16 cellular contexts compared by ENCODE assay signal in genomic region chr1:62685431-62685859, GRCh38. TPM values are rescaled to one million over a fixed set of nuclear protein-coding genes. Genes with fewer than 3 reads are reported as not detected.
DNase-seq lines count a peak whose midpoint lies in the region; ATAC-seq and TF ChIP-seq lines count a peak whose summit lies in the region.
"Had no signal": no experiment of that assay in that cellular context is flagged by ENCODE, and none has a peak within 500 bp of the region (broad histone marks: within the 10 kb centered on the region; RNA-seq: fewer than 3 reads in every experiment).

No MANE protein-coding gene starts in this region.

- CTCF ChIA-PET in Calu3 (lab: Charles Lee), result no interaction called here
- CTCF ChIA-PET in PC-3 (lab: Charles Lee), result no interaction called here
- CTCF ChIA-PET in GM10248 (lab: Yijun Ruan, JAX), result no interaction called here

- intact Hi-C loops in Calu3 (cut with micrococcal nuclease; ENCODE audit: unreplicated experiment) (no loop called here), PC-3 (cut with micrococcal nuclease) (loop anchor here (5.0 kb wide), 1 partner anchor 153 kb away; no protein-coding TSS in a partner anchor)

- H3K4me3 ChIP-seq in PC-3 (ENCODE audit: low read length), result no peak overlapping the region; the same call in 1 of the 2 replicates
- H3K4me3 ChIP-seq in fibroblast of lung (replicated peaks in 1 of 4; ENCODE audit: control extremely low read depth in 1 of 4, insufficient read depth in 1 of 4, low read depth in 3 of 4, low read length in 4 of 4), result peak overlapping the region in 1 of 4 experiments; percentile 18

- H3K4me3 Mint-ChIP-seq in Calu3 (ENCODE audit: low read depth, unreplicated experiment), result peak overlapping the region; percentile 22
- H3K4me3 Mint-ChIP-seq in osteocyte (ENCODE audit: unreplicated experiment), result peak overlapping the region; percentile 49
- H3K4me3 Mint-ChIP-seq: activated T-helper 17 cell treated with anti-CD3 and anti-CD28 coated beads, Interleukin-2, amount 50 U/mL, for 72 hours had no signal

- in situ Hi-C loops in KBM-7 (cut with MboI; ENCODE audit: low pct_unique_long_range_greater_than_20kb, low sequenced_read_pairs), result no loop called here

- H4K20me1 ChIP-seq in PC-3 (ENCODE audit: low read length) (peaks cover 8% of the 10 kb centered on the region; the same call in 1 of the 2 replicates), fibroblast of lung (ENCODE audit: control insufficient read depth, extremely low read depth, insufficient read depth, low read length) (no peaks in the 10 kb centered on the region)

- H3K9me3 Mint-ChIP-seq in Calu3 (ENCODE audit: low read depth, unreplicated experiment) (no peaks in the 10 kb centered on the region), osteocyte (ENCODE audit: unreplicated experiment) (no peaks in the 10 kb centered on the region)
- H3K9me3 Mint-ChIP-seq: activated T-helper 17 cell treated with anti-CD3 and anti-CD28 coated beads, Interleukin-2, amount 50 U/mL, for 72 hours had no signal

- H3K4me1 Mint-ChIP-seq in Calu3 (ENCODE audit: low read depth, unreplicated experiment), result peaks cover 22% of the 10 kb centered on the region
- H3K4me1 Mint-ChIP-seq in osteocyte (ENCODE audit: unreplicated experiment), result peaks cover 43% of the 10 kb centered on the region

- H3F3A ChIP-seq in PC-3 (ENCODE audit: low read length, unreplicated experiment), result peaks cover 4% of the 10 kb centered on the region

- DNase-seq in Calu3 (no peak), PC-3 (peak; percentile 12), fibroblast of lung (ENCODE audit: low read depth in 2 of 2) (peak in 1 of 2 donors; percentile 52), osteocyte (ENCODE audit: extremely low spot score, unreplicated experiment) (no peak), KBM-7 (no peak), GM10248 (ENCODE audit: extremely low spot score) (no peak)
- no peak for DNase-seq in stimulated activated CD4-positive, alpha-beta T cell treated with anti-CD3 and anti-CD28 coated beads, Interleukin-12 subunit alpha, Interleukin-12 subunit beta, amount 100 ng/mL, for 4 hours
- DNase-seq: effector CD8-positive, alpha-beta T cell; heart left ventricle; NCI-H1694 treated with DMSO at 0.1 percent for 48 hours; NCI-H748 treated with DMSO at 0.1 percent for 48 hours; small intestine had no signal

- H3K9me3 ChIP-seq in PC-3 (ENCODE audit: low read length), result no peaks in the 10 kb centered on the region
- no peaks in the 10 kb centered on the region for H3K9me3 ChIP-seq in fibroblast of lung (ENCODE audit: control insufficient read depth, insufficient read depth, low read depth, low read length)
- H3K9me3 ChIP-seq: heart left ventricle had no signal

- no peak for TF ChIP-seq CTCF in Calu3 (IDR thresholded peaks at IDR 0.05; ENCODE audit: unreplicated experiment)
- TF ChIP-seq CTCF in PC-3 (conservative IDR thresholded peaks at IDR 0.05; ENCODE audit: low read depth, low read length), result no peak
- TF ChIP-seq CTCF in fibroblast of lung (conservative IDR thresholded peaks at IDR 0.05 in 1 of 2, IDR thresholded peaks at IDR 0.05 in 1 of 2; ENCODE audit: low read depth in 1 of 2, low read length in 2 of 2), result no peak
- no peak for TF ChIP-seq CTCF in osteocyte (IDR thresholded peaks at IDR 0.05)
- no peak for TF ChIP-seq CTCF in GM10248 (IDR thresholded peaks at IDR 0.05; ENCODE audit: control extremely low read depth, extremely low read depth, low read depth, missing control alignments)

- H2AFZ ChIP-seq in PC-3 (ENCODE audit: low read length) (no peak overlapping the region), fibroblast of lung (ENCODE audit: low read length) (no peak overlapping the region)

- no peaks in the 10 kb centered on the region for H3K9me2 ChIP-seq in PC-3 (replicated peaks; ENCODE audit: low read length)

- POLR2A ChIA-PET in PC-3 (lab: Charles Lee; ENCODE audit: unreplicated experiment), result no interaction called here
- POLR2A ChIA-PET in GM10248 (lab: Yijun Ruan, JAX), result no interaction called here

- peaks cover 60% of the 10 kb centered on the region for H3K79me2 ChIP-seq in PC-3 (ENCODE audit: low read length)
- H3K79me2 ChIP-seq in fibroblast of lung (ENCODE audit: control insufficient read depth, insufficient read depth, low read length), result peaks cover 58% of the 10 kb centered on the region

- peaks cover 20% of the 10 kb centered on the region for H3K36me3 Mint-ChIP-seq in Calu3 (ENCODE audit: insufficient read depth, unreplicated experiment)
- H3K36me3 Mint-ChIP-seq in osteocyte (ENCODE audit: unreplicated experiment), result no peaks in the 10 kb centered on the region

- BruUV-seq in Calu3 (replicated peaks; lab: Mats Ljungman, UMichigan), result no TSS peak
- no TSS peak for BruUV-seq in PC-3 (replicated peaks; lab: Mats Ljungman, UMichigan)

- no peak for ATAC-seq in PC-3
- ATAC-seq in GM21390 (IDR thresholded peaks at IDR 0.05; ENCODE audit: unreplicated experiment), result no peak
- ATAC-seq: activated T-helper 17 cell treated with anti-CD3 and anti-CD28 coated beads, Interleukin-2, amount 50 U/mL, for 72 hours; heart left ventricle; left lobe of liver; Right ventricle myocardium inferior had no signal

- H3K27ac ChIP-seq in PC-3 (ENCODE audit: low read length), result no peak overlapping the region
- no peak overlapping the region for H3K27ac ChIP-seq in fibroblast of lung (ENCODE audit: insufficient read depth, low read length)
- H3K27ac ChIP-seq: heart left ventricle had no signal

- no peaks in the 10 kb centered on the region for H3K27me3 Mint-ChIP-seq in Calu3 (ENCODE audit: unreplicated experiment)
- H3K27me3 Mint-ChIP-seq in osteocyte (ENCODE audit: unreplicated experiment), result no peaks in the 10 kb centered on the region
- H3K27me3 Mint-ChIP-seq: activated T-helper 17 cell treated with anti-CD3 and anti-CD28 coated beads, Interleukin-2, amount 50 U/mL, for 72 hours had no signal

- H3K9ac ChIP-seq in PC-3 (ENCODE audit: low read length) (no peak overlapping the region), fibroblast of lung (ENCODE audit: insufficient read depth, low read length) (no peak overlapping the region)

- peaks cover 34% of the 10 kb centered on the region for H3K4me1 ChIP-seq in PC-3 (ENCODE audit: insufficient read depth, low read length)
- H3K4me1 ChIP-seq in fibroblast of lung (ENCODE audit: control insufficient read depth, extremely low read depth, insufficient read depth, low read length), result peaks cover 13% of the 10 kb centered on the region

- H3K27ac Mint-ChIP-seq in Calu3 (ENCODE audit: unreplicated experiment) (no peak overlapping the region), osteocyte (ENCODE audit: unreplicated experiment) (peak overlapping the region; percentile 25)
- H3K27ac Mint-ChIP-seq: activated T-helper 17 cell treated with anti-CD3 and anti-CD28 coated beads, Interleukin-2, amount 50 U/mL, for 72 hours had no signal

- H3K27me3 ChIP-seq in PC-3 (ENCODE audit: low read length), result no peaks in the 10 kb centered on the region
- H3K27me3 ChIP-seq in fibroblast of lung (ENCODE audit: control insufficient read depth, insufficient read depth, low read length), result no peaks in the 10 kb centered on the region
- H3K27me3 ChIP-seq: heart left ventricle had no signal

- H3K4me2 ChIP-seq in PC-3 (ENCODE audit: low read length) (peak overlapping the region; percentile 52), fibroblast of lung (ENCODE audit: extremely low read depth, insufficient read depth, low read length) (peak overlapping the region; percentile 36)

- no peaks in the 10 kb centered on the region for H3K36me3 ChIP-seq in PC-3 (ENCODE audit: low read depth, low read length)
- no peaks in the 10 kb centered on the region for H3K36me3 ChIP-seq in fibroblast of lung (ENCODE audit: control insufficient read depth, insufficient read depth, low read length)
- H3K36me3 ChIP-seq: heart left ventricle had no signal

RNA-seq across cellular contexts. Expression of gene DOCK7, which starts 2.7 kb away (rescaled TPM):
- total RNA-seq in Calu3 (2022) (37.3 and 48.6 TPM in 2 replicates), PC-3 (2014; rRNA removed) (70.1 and 81.4 TPM in 2 replicates), fibroblast of lung (92.5 and 153 TPM in 2 replicates), osteocyte (81.8 and 95.7 TPM in 2 replicates)
- 48.4 and 66.5 TPM in 2 replicates for polyA plus RNA-seq in fibroblast of lung
- 60.8 and 83.5 TPM in 2 replicates for polyA plus RNA-seq in fibroblast of lung (2012)
- 44.2 and 88.0 TPM in 2 replicates for polyA minus RNA-seq in fibroblast of lung (ENCODE audit: low replicate concordance)
